ENCODE assay signal across 17 cellular contexts in the genomic region with DNA sequence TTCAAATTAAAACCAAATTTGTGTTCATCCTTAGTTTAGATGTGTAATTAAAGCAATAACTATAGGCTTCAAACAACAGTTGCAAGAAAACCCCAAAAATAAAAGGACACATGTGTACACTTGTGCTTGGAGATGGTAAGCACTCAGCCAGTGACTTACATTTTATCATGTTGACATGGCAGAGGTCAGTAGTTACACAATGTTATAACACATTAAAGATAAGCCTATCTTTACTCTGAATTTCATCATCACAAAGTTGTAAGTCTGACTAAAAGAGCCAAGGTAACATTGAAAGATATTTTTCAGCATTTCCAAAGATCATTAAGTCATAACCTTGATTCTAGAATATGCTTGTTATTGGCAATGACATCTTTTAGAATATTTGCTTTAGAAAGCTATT.
DNase-seq lines count a peak whose midpoint lies in the region; ATAC-seq, FAIRE-seq and TF ChIP-seq lines count a peak whose summit lies in the region.
"Had no signal": no experiment of that assay in that cellular context is flagged by ENCODE, and none has a peak within 500 bp of the region (broad histone marks: within the 10 kb centered on the region; RNA-seq: fewer than 3 reads in every experiment).

No MANE protein-coding gene starts in this region.

- ATAC-seq in left lobe of liver (peak; percentile 66), pancreas (peak in 1 of 4 donors; percentile 22), GM21619 (IDR thresholded peaks at IDR 0.05; ENCODE audit: unreplicated experiment) (no peak)

- peak; percentile 4 for DNase-seq in NCI-H226
- peak; percentile 41 for DNase-seq in amniotic epithelial cell (ENCODE audit: low read depth)
- no peak for DNase-seq in left lobe of liver (ENCODE audit: low spot score)
- DNase-seq in pancreas = no peak
- DNase-seq in mesothelial cell of epicardium (ENCODE audit: low spot score in 2 of 2, unreplicated experiment in 2 of 2) = no peak
- no peak for DNase-seq in Peyer's patch
- DNase-seq: Caco-2; CD8-positive, alpha-beta memory T cell; DND-41; GDM1; HCEC 1CT; HFFc6 had no signal

- H3K4me1 ChIP-seq in pancreas (no peaks in the 10 kb centered on the region), Peyer's patch (no peaks in the 10 kb centered on the region)
- H3K4me1 ChIP-seq: BLaER1, Caco-2 had no signal

- no peaks in the 10 kb centered on the region for H3K9me3 ChIP-seq in pancreas
- no peaks in the 10 kb centered on the region for H3K9me3 ChIP-seq in Peyer's patch
- H3K9me3 ChIP-seq: BLaER1, Caco-2 had no signal

- H3K9me3 Mint-ChIP-seq in mesothelial cell of epicardium = peaks cover 24% of the 10 kb centered on the region

- H3K36me3 Mint-ChIP-seq in mesothelial cell of epicardium = no peaks in the 10 kb centered on the region
- H3K36me3 Mint-ChIP-seq: IgD-negative memory B cell had no signal

- no peak for TF ChIP-seq POLR2A in Peyer's patch (IDR thresholded peaks at IDR 0.05)

- H3K27ac ChIP-seq in pancreas = no peak overlapping the region
- H3K27ac ChIP-seq in Peyer's patch = no peak overlapping the region
- H3K27ac ChIP-seq: BLaER1 had no signal

- H3K27me3 ChIP-seq in pancreas (no peaks in the 10 kb centered on the region), Peyer's patch (no peaks in the 10 kb centered on the region)
- H3K27me3 ChIP-seq: BLaER1 had no signal

- H3K4me3 ChIP-seq in pancreas (no peak overlapping the region), Peyer's patch (no peak overlapping the region)
- H3K4me3 ChIP-seq: BLaER1 had no signal

- intact Hi-C loops in pancreas (cut with DNase I) = no loop called here

- peak; percentile 39 for FAIRE-seq in pancreas (lab: Jason Lieb, UNC)
- FAIRE-seq: GM12892, GM19239 had no signal

- H3K36me3 ChIP-seq in pancreas = no peaks in the 10 kb centered on the region
- H3K36me3 ChIP-seq in Peyer's patch = no peaks in the 10 kb centered on the region
- H3K36me3 ChIP-seq: BLaER1 had no signal

- H3K4me1 Mint-ChIP-seq in mesothelial cell of epicardium = no peaks in the 10 kb centered on the region
- H3K4me1 Mint-ChIP-seq: CD8-positive, alpha-beta memory T cell; IgD-negative memory B cell had no signal

- H3K4me3 Mint-ChIP-seq in mesothelial cell of epicardium = no peak overlapping the region
- H3K4me3 Mint-ChIP-seq: CD8-positive, alpha-beta memory T cell; HFFc6; IgD-negative memory B cell had no signal

- H3K27me3 Mint-ChIP-seq in mesothelial cell of epicardium (ENCODE audit: low read depth) = peaks cover 5% of the 10 kb centered on the region
- H3K27me3 Mint-ChIP-seq: IgD-negative memory B cell had no signal

- TF ChIP-seq CTCF in pancreas (IDR thresholded peaks at IDR 0.05) = no peak
- TF ChIP-seq CTCF in mesothelial cell of epicardium (IDR thresholded peaks at IDR 0.05; ENCODE audit: unreplicated experiment) = no peak
- TF ChIP-seq CTCF in Peyer's patch (IDR thresholded peaks at IDR 0.05) = no peak

- no peak overlapping the region for H3K27ac Mint-ChIP-seq in mesothelial cell of epicardium
- H3K27ac Mint-ChIP-seq: CD8-positive, alpha-beta memory T cell; HFFc6; IgD-negative memory B cell had no signal

Comparison
In these comparisons a context has a peak if more than half of its experiments do, and no peak if none do; other contexts are left out.
1. DNase-seq: peak in NCI-H226 (single experiment) and amniotic epithelial cell (single experiment); none in left lobe of liver (single experiment), pancreas (0 of 6), mesothelial cell of epicardium (0 of 2) and Peyer's patch (0 of 3).